Comparison of ENCODE assay signal across 24 cellular contexts in the genomic region with DNA sequence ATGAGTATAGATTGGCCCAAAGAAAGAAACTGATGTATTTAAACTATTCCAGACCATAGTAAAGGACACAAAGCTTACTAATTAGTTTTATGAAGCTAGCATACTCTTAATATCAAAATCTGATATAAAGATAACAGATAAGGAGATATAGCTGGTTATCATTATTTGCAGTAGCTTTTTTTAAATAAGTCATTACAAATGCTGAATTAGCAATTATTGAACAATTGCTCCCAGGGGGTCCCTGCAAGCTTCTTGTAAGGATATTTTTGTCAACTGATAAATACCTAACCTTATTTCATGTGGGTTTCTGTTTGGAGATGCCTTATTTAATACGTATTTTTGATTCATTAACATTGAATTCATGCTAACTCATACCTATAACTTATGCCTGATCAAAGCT.
DNase-seq lines count a peak whose midpoint lies in the region; ATAC-seq, FAIRE-seq and TF ChIP-seq lines count a peak whose summit lies in the region.
"Had no signal": no experiment of that assay in that cellular context is flagged by ENCODE, and none has a peak within 500 bp of the region (broad histone marks: within the 10 kb centered on the region; RNA-seq: fewer than 3 reads in every experiment).

No MANE protein-coding gene starts in this region.

- H3K4me3 ChIP-seq in A549 (no peak overlapping the region), K562 (no peak overlapping the region)
- H3K4me3 ChIP-seq: BLaER1 treated with 17β-estradiol and CSF1 and Interleukin-3, amounts not matched to agents 10 nM and 100 nM had no signal

- intact Hi-C loops in K562 (cut with micrococcal nuclease) = no loop called here

- no peak for TF ChIP-seq CTCF in A549 (IDR thresholded peaks at IDR 0.05)
- TF ChIP-seq CTCF in D721Med (IDR thresholded peaks at IDR 0.05; ENCODE audit: insufficient read depth, missing control alignments) = no peak
- TF ChIP-seq CTCF in K562 (IDR thresholded peaks at IDR 0.05 in 2 of 3, conservative IDR thresholded peaks at IDR 0.05 in 1 of 3; ENCODE audit: insufficient read depth in 2 of 3, low read depth in 1 of 3, low read length in 3 of 3) = no peak

- CTCF ChIA-PET in A549 (lab: Yijun Ruan, JAX) (interaction anchor here (0.8 kb wide), 1 partner anchor 9 kb away, joined by 3 read pairs; no protein-coding TSS in a partner anchor), K562 (lab: Yijun Ruan, JAX; ENCODE audit: low intra/inter-chr PET ratio) (no interaction called here)

- H3K4me2 ChIP-seq in A549 = no peak overlapping the region
- no peak overlapping the region for H3K4me2 ChIP-seq in K562 (ENCODE audit: insufficient read depth, low read length)
- H3K4me2 ChIP-seq: BLaER1 treated with 17β-estradiol and CSF1 and Interleukin-3, amounts not matched to agents 10 nM and 100 nM had no signal

- H3K36me3 ChIP-seq in K562 (ENCODE audit: control insufficient read depth, insufficient read depth, low read length) = no peaks in the 10 kb centered on the region

- H3K36me3 Mint-ChIP-seq in T-helper 17 cell (ENCODE audit: low read depth) = no peaks in the 10 kb centered on the region
- H3K36me3 Mint-ChIP-seq: CD8-positive, alpha-beta T cell had no signal

- H3K9ac ChIP-seq in K562 (ENCODE audit: insufficient read depth in 1 of 2, low read depth in 2 of 2, low read length in 2 of 2) = no peak overlapping the region
- H3K9ac ChIP-seq: BLaER1 treated with 17β-estradiol and CSF1 and Interleukin-3, amounts not matched to agents 10 nM and 100 nM had no signal

- no peak for ATAC-seq in A549
- no peak for ATAC-seq in K562
- no peak for ATAC-seq in T-helper 17 cell
- ATAC-seq: CD8-positive, alpha-beta T cell had no signal

- H3K9me3 ChIP-seq in A549 (no peaks in the 10 kb centered on the region), K562 (replicated peaks; ENCODE audit: control insufficient read depth, insufficient read depth, low read depth, low read length) (no peaks in the 10 kb centered on the region), T-helper 17 cell (ENCODE audit: control insufficient read depth, low read length, poor library complexity, severe bottlenecking) (no peaks in the 10 kb centered on the region)
- H3K9me3 ChIP-seq: Caco-2 had no signal

- DNase-seq in A549 (ENCODE audit: low read depth in 1 of 2, low spot score in 1 of 2) (no peak), D721Med (ENCODE audit: insufficient read length, low spot score) (no peak), K562 (ENCODE audit: extremely low read depth in 1 of 4, low spot score in 3 of 4) (no peak), EL (no peak), T-helper 17 cell (no peak)
- DNase-seq: 8988T; AML-193; Caco-2; Calu3; CD4-positive, alpha-beta T cell; CD8-positive, alpha-beta T cell; DMS 273 treated with DMSO at 0.1 percent for 48 hours; DMS153; DMS53; DMS79; DND-41; GF-D8 had no signal

- no peak overlapping the region for H3K27ac ChIP-seq in A549
- H3K27ac ChIP-seq in K562 (ENCODE audit: extremely low read depth, low read depth, low read length) = no peak overlapping the region
- H3K27ac ChIP-seq: BLaER1 treated with 17β-estradiol and CSF1 and Interleukin-3, amounts not matched to agents 10 nM and 100 nM; C4-2B had no signal

- H3K27ac Mint-ChIP-seq in T-helper 17 cell = no peak overlapping the region
- H3K27ac Mint-ChIP-seq: B cell; CD4-positive, alpha-beta T cell; CD8-positive, alpha-beta T cell had no signal

- TF ChIP-seq POLR2A in A549 (IDR thresholded peaks at IDR 0.05; ENCODE audit: low read length) (no peak), K562 (conservative IDR thresholded peaks at IDR 0.05) (no peak)

- WGBS in A549 (ENCODE audit: missing lambda C conversion rate) = 7% methylated on average over 1 of the region's 1 CpG
- 0% methylated on average over 1 of the region's 1 CpG for WGBS in K562 (ENCODE audit: insufficient coverage, low coverage, missing lambda C conversion rate)

- H3K9me1 ChIP-seq in K562 (ENCODE audit: control insufficient read depth, insufficient read depth, low read length) = no peaks in the 10 kb centered on the region

- FAIRE-seq in A549 (lab: Jason Lieb, UNC) (no peak), D721Med (lab: Jason Lieb, UNC) (peak; percentile 71), K562 (lab: Jason Lieb, UNC) (no peak)
- FAIRE-seq: A204.1, G401.6, GM12891, GM19239 had no signal

- in situ Hi-C loops in K562 (cut with MboI) = no loop called here

- BruUV-seq in K562 (replicated peaks; lab: Mats Ljungman, UMichigan) = no TSS peak

- H3K4me1 ChIP-seq in A549 (no peaks in the 10 kb centered on the region), K562 (replicated peaks in 1 of 2; ENCODE audit: control insufficient read depth in 2 of 2, insufficient read depth in 2 of 2, low read length in 2 of 2) (no peaks in the 10 kb centered on the region)
- H3K4me1 ChIP-seq: Caco-2 had no signal

- H3K27me3 ChIP-seq in K562 (ENCODE audit: control insufficient read depth in 2 of 2, insufficient read depth in 2 of 2, low read length in 2 of 2) = 0 out of 5 replicates have a peak, but pooled peaks cover 0 to 4% of the 10 kb centered on the region in 2 experiments
- H3K27me3 ChIP-seq: BLaER1 treated with 17β-estradiol and CSF1 and Interleukin-3, amounts not matched to agents 10 nM and 100 nM had no signal

- H2AFZ ChIP-seq in K562 (ENCODE audit: low read depth, low read length) = no peak overlapping the region

- no peak for TF ChIP-seq EP300 in A549 (IDR thresholded peaks at IDR 0.05)
- no peak for TF ChIP-seq EP300 in K562 (IDR thresholded peaks at IDR 0.05; ENCODE audit: low read length)

- H4K20me1 ChIP-seq in K562 (replicated peaks; ENCODE audit: control insufficient read depth, insufficient read depth, low read length) = no peaks in the 10 kb centered on the region; the same call in 1 of the 2 replicates
- H4K20me1 ChIP-seq: BLaER1 treated with 17β-estradiol and CSF1 and Interleukin-3, amounts not matched to agents 10 nM and 100 nM had no signal

- peaks cover 5% of the 10 kb centered on the region for H3K27me3 Mint-ChIP-seq in T-helper 17 cell

- peaks cover 5% of the 10 kb centered on the region for H3K4me1 Mint-ChIP-seq in T-helper 17 cell
- H3K4me1 Mint-ChIP-seq: B cell had no signal

- no peak overlapping the region for H3K4me3 Mint-ChIP-seq in T-helper 17 cell
- H3K4me3 Mint-ChIP-seq: B cell; CD4-positive, alpha-beta T cell; CD8-positive, alpha-beta T cell had no signal

- POLR2A ChIA-PET in A549 (lab: Yijun Ruan, JAX) = no interaction called here
- POLR2A ChIA-PET in K562 (lab: Yijun Ruan, JAX) = no interaction called here

- no peaks in the 10 kb centered on the region for H3K79me2 ChIP-seq in K562 (ENCODE audit: control insufficient read depth, insufficient read depth, low read length)

- TF ChIP-seq RAD21 in A549 (conservative IDR thresholded peaks at IDR 0.05 in 1 of 2, IDR thresholded peaks at IDR 0.05 in 1 of 2) = no peak
- TF ChIP-seq RAD21 in K562 (CRISPR knock-in tag; conservative IDR thresholded peaks at IDR 0.05 in 1 of 2, IDR thresholded peaks at IDR 0.05 in 1 of 2) = no peak

TF ChIP-seq in A549, 52 proteins besides CTCF, POLR2A, EP300 and RAD21:
- TF ChIP-seq MYC (IDR thresholded peaks at IDR 0.05; ENCODE audit: borderline replicate concordance, low read length) (no peak), MAFK (IDR thresholded peaks at IDR 0.05; ENCODE audit: partially characterized antibody) (peak; percentile 75), KDM1A (IDR thresholded peaks at IDR 0.05; ENCODE audit: low read depth) (no peak)
- TF ChIP-seq, protein P1, sequence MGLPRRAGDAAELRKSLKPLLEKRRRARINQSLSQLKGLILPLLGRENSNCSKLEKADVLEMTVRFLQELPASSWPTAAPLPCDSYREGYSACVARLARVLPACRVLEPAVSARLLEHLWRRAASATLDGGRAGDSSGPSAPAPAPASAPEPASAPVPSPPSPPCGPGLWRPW (IDR thresholded peaks at IDR 0.05) = no peak

TF ChIP-seq in K562, 482 proteins besides CTCF, POLR2A, EP300 and RAD21:
- TF ChIP-seq MAFF (IDR thresholded peaks at IDR 0.05; ENCODE audit: low read length) (peak; percentile 31; the same call in 1 of the 2 replicates), CHD4 (IDR thresholded peaks at IDR 0.05; ENCODE audit: insufficient read depth, insufficient replicate concordance, low read depth, low read length, poor library complexity, severe bottlenecking) (no peak), ZNF316 (IDR thresholded peaks at IDR 0.05) (peak; percentile 59), C11orf30 (IDR thresholded peaks at IDR 0.05; ENCODE audit: low read depth) (peak; percentile 24; the same call in 1 of the 2 replicates)
TF ChIP-seq in K562: peak in this region for 3.
